Comparison of ENCODE assay signal across 28 cellular contexts in the genomic region with DNA sequence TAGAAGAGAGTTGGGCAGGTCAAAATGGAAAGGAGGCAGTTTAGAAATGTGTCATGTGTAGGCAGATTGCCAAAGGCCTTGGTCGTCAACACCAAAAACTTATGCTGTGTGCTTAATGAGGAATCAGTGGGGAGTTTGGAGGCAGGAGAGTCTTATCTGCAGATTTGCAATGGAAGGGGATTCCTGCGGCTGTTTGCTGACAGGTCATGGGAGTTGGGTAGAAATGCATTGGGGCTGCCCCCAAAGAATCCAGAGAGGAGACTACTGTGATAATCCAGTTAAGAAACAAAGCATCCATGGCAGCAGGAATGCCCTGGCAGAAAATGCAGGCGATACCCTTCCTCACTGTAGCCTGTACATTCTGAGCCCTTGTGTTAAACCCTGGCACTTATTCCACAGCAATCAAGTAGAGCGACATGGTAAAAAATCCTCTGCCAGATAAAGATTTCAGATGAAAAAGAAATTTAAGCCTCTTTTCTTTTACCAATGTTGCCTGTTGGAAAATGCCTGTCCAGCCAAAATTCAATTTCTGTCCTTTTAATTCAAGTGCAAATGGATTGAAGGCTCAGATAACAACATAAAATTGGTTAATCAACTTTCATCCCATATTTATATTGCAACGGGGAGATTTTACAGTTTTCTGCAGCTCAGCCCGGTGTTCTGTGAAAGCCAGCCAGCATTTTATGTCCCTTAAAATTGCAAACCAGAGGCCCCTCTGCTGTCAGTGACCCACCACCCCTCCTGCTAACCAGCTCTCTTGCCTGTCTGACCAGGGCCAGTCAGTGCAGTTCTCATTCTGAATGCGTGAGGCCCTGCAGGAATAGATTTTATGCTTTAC.
DNase-seq lines count a peak whose midpoint lies in the region; ATAC-seq and TF ChIP-seq lines count a peak whose summit lies in the region.
"Had no signal": no experiment of that assay in that cellular context is flagged by ENCODE, and none has a peak within 500 bp of the region (broad histone marks: within the 10 kb centered on the region; RNA-seq: fewer than 3 reads in every experiment).

No MANE protein-coding gene starts in this region.

- no peak overlapping the region for H3K56ac ChIP-seq in mesendoderm (ENCODE audit: low read length)

- H3K79me1 ChIP-seq in mesendoderm (ENCODE audit: low read length), result no peaks in the 10 kb centered on the region

- no peak overlapping the region for H2BK5ac ChIP-seq in mesendoderm (ENCODE audit: low read length)

- H3K4me3 Mint-ChIP-seq in CD8-positive, alpha-beta memory T cell, result no peak overlapping the region
- H3K4me3 Mint-ChIP-seq: activated CD4-positive, alpha-beta memory T cell treated with anti-CD3 and anti-CD28 coated beads, Interleukin-2, amount 10 ng/mL, durations not matched to agents 7 days and 5 days; activated T-helper 17 cell treated with anti-CD3 and anti-CD28 coated beads, Interleukin-2, amount 50 U/mL, for 72 hours; CD8-positive, alpha-beta T cell; central memory CD8-positive, alpha-beta T cell; IgD-negative memory B cell; T-helper 17 cell had no signal

- H3K27me3 ChIP-seq in A673 (replicated peaks; ENCODE audit: insufficient read depth, low read depth, low read length, poor library complexity) (no peaks in the 10 kb centered on the region), PC-3 (ENCODE audit: low read length) (no peaks in the 10 kb centered on the region), mesendoderm (ENCODE audit: insufficient read depth, low read length, poor library complexity) (no peaks in the 10 kb centered on the region), SJCRH30 (no peaks in the 10 kb centered on the region)
- no peaks in the 10 kb centered on the region for H3K27me3 ChIP-seq in CD8-positive, alpha-beta memory T cell (ENCODE audit: insufficient read depth, low read length, poor library complexity, severe bottlenecking)

- no peak overlapping the region for H4K5ac ChIP-seq in mesendoderm (ENCODE audit: low read length)

- peaks cover 0 to 4% (median 3%) of the 10 kb centered on the region in 5 donors for H3K9me3 Mint-ChIP-seq in CD8-positive, alpha-beta memory T cell
- H3K9me3 Mint-ChIP-seq: activated CD4-positive, alpha-beta memory T cell treated with anti-CD3 and anti-CD28 coated beads, Interleukin-2, amount 10 ng/mL, durations not matched to agents 7 days and 5 days; activated T-helper 17 cell treated with anti-CD3 and anti-CD28 coated beads, Interleukin-2, amount 50 U/mL, for 72 hours; CD8-positive, alpha-beta T cell; central memory CD8-positive, alpha-beta T cell had no signal

- H4K20me1 ChIP-seq in PC-3 (ENCODE audit: low read length), result no peaks in the 10 kb centered on the region

- no peaks in the 10 kb centered on the region for H3K4me1 Mint-ChIP-seq in CD8-positive, alpha-beta memory T cell
- H3K4me1 Mint-ChIP-seq: activated CD4-positive, alpha-beta memory T cell treated with anti-CD3 and anti-CD28 coated beads, Interleukin-2, amount 10 ng/mL, durations not matched to agents 7 days and 5 days; activated T-helper 17 cell treated with anti-CD3 and anti-CD28 coated beads, Interleukin-2, amount 50 U/mL, for 72 hours; central memory CD8-positive, alpha-beta T cell; IgD-negative memory B cell; T-helper 17 cell had no signal

- peaks cover 10% of the 10 kb centered on the region for H3K4me1 ChIP-seq in A673 (ENCODE audit: insufficient read depth, low read length, poor library complexity, severe bottlenecking)
- H3K4me1 ChIP-seq in PC-3 (ENCODE audit: insufficient read depth, low read length), result no peaks in the 10 kb centered on the region
- peaks cover 3% of the 10 kb centered on the region for H3K4me1 ChIP-seq in mesendoderm (ENCODE audit: control insufficient read depth, low read depth, low read length)
- H3K4me1 ChIP-seq in SJCRH30, result no peaks in the 10 kb centered on the region
- H3K4me1 ChIP-seq in CD8-positive, alpha-beta memory T cell (ENCODE audit: insufficient read depth, low read length), result no peaks in the 10 kb centered on the region
- H3K4me1 ChIP-seq: lower lobe of right lung had no signal

- WGBS in mesendoderm (ENCODE audit: extremely low coverage, insufficient coverage, low lambda C conversion rate), result no CpG with 5 or more reads among the region's 7 CpGs

- no peak overlapping the region for H2AFZ ChIP-seq in PC-3 (ENCODE audit: low read length)

- no peaks in the 10 kb centered on the region for H3K36me3 Mint-ChIP-seq in CD8-positive, alpha-beta memory T cell
- H3K36me3 Mint-ChIP-seq: CD8-positive, alpha-beta T cell; IgD-negative memory B cell had no signal

- BruUV-seq in A673 (replicated peaks; lab: Mats Ljungman, UMichigan) (no TSS peak), PC-3 (replicated peaks; lab: Mats Ljungman, UMichigan) (no TSS peak)

- no peak overlapping the region for H3K27ac Mint-ChIP-seq in CD8-positive, alpha-beta memory T cell
- H3K27ac Mint-ChIP-seq: activated CD4-positive, alpha-beta memory T cell treated with anti-CD3 and anti-CD28 coated beads, Interleukin-2, amount 10 ng/mL, durations not matched to agents 7 days and 5 days; activated T-helper 17 cell treated with anti-CD3 and anti-CD28 coated beads, Interleukin-2, amount 50 U/mL, for 72 hours; CD8-positive, alpha-beta T cell; IgD-negative memory B cell; T-helper 17 cell had no signal

- H3K4ac ChIP-seq in mesendoderm (ENCODE audit: low read depth, low read length), result no peak overlapping the region

- H3K36me3 ChIP-seq in A673 (ENCODE audit: insufficient read depth, low read length, poor library complexity, severe bottlenecking) (no peaks in the 10 kb centered on the region), PC-3 (ENCODE audit: low read depth, low read length) (no peaks in the 10 kb centered on the region), mesendoderm (ENCODE audit: control insufficient read depth, insufficient read depth, low read length) (no peaks in the 10 kb centered on the region), SJCRH30 (no peaks in the 10 kb centered on the region)
- no peaks in the 10 kb centered on the region for H3K36me3 ChIP-seq in CD8-positive, alpha-beta memory T cell (ENCODE audit: insufficient read depth, low read length)
- H3K36me3 ChIP-seq: lower lobe of right lung, thoracic aorta had no signal

- H3K4me3 ChIP-seq in A673 (ENCODE audit: low read depth, low read length, poor library complexity, severe bottlenecking) (no peak overlapping the region), PC-3 (ENCODE audit: low read length) (no peak overlapping the region), choroid plexus epithelial cell (ENCODE audit: low read depth, low read length) (no peak overlapping the region), mesendoderm (ENCODE audit: low read length) (no peak overlapping the region), SJCRH30 (no peak overlapping the region)
- H3K4me3 ChIP-seq in CD8-positive, alpha-beta memory T cell (ENCODE audit: low read length), result no peak overlapping the region
- H3K4me3 ChIP-seq: lower lobe of right lung, thoracic aorta had no signal

- POLR2A ChIA-PET in A673 (lab: Charles Lee; ENCODE audit: low non-redundant PET), result interaction anchor here (0.6 kb wide), 1 partner anchor 34 kb away, joined by 3 read pairs; no protein-coding TSS in a partner anchor
- POLR2A ChIA-PET in PC-3 (lab: Charles Lee; ENCODE audit: unreplicated experiment), result no interaction called here
- POLR2A ChIA-PET in CD8-positive, alpha-beta memory T cell (lab: Charles Lee), result no interaction called here

- no peak overlapping the region for H4K8ac ChIP-seq in mesendoderm (ENCODE audit: low read depth, low read length)

- no peak overlapping the region for H3K27ac ChIP-seq in A673 (ENCODE audit: low read depth, low read length, poor library complexity, severe bottlenecking)
- no peak overlapping the region for H3K27ac ChIP-seq in PC-3 (ENCODE audit: low read length)
- no peak overlapping the region for H3K27ac ChIP-seq in mesendoderm (ENCODE audit: low read depth, low read length)
- no peak overlapping the region for H3K27ac ChIP-seq in SJCRH30
- H3K27ac ChIP-seq in CD8-positive, alpha-beta memory T cell (ENCODE audit: low read depth, low read length), result no peak overlapping the region
- H3K27ac ChIP-seq: lower lobe of right lung, thoracic aorta had no signal

- no peak overlapping the region for H3K18ac ChIP-seq in mesendoderm (ENCODE audit: low read length)

- intact Hi-C loops in A673 (cut with micrococcal nuclease; ENCODE audit: unreplicated experiment) (no loop called here), PC-3 (cut with micrococcal nuclease) (no loop called here)

- no peak overlapping the region for H2BK120ac ChIP-seq in mesendoderm (ENCODE audit: low read depth, low read length)

- H3K79me2 ChIP-seq in PC-3 (ENCODE audit: low read length) (no peaks in the 10 kb centered on the region), mesendoderm (ENCODE audit: control insufficient read depth, insufficient read depth, low read length) (no peaks in the 10 kb centered on the region)

- CTCF ChIA-PET in A673 (lab: Charles Lee) (no interaction called here), PC-3 (lab: Charles Lee) (no interaction called here)
- CTCF ChIA-PET in CD8-positive, alpha-beta memory T cell (lab: Charles Lee), result no interaction called here

- no peak overlapping the region for H3K23ac ChIP-seq in mesendoderm (ENCODE audit: low read length)

- peaks cover 0 to 3% of the 10 kb centered on the region in 2 donors for H3K27me3 Mint-ChIP-seq in CD8-positive, alpha-beta memory T cell
- H3K27me3 Mint-ChIP-seq: activated CD4-positive, alpha-beta memory T cell treated with anti-CD3 and anti-CD28 coated beads, Interleukin-2, amount 10 ng/mL, durations not matched to agents 7 days and 5 days; central memory CD8-positive, alpha-beta T cell; IgD-negative memory B cell had no signal

- H3K9me3 ChIP-seq in A673 (ENCODE audit: low read depth, low read length, poor library complexity, severe bottlenecking) (no peaks in the 10 kb centered on the region), PC-3 (ENCODE audit: low read length) (no peaks in the 10 kb centered on the region), SJCRH30 (replicated peaks) (no peaks in the 10 kb centered on the region)
- no peaks in the 10 kb centered on the region for H3K9me3 ChIP-seq in CD8-positive, alpha-beta memory T cell (ENCODE audit: low read length)
- H3K9me3 ChIP-seq: lower lobe of right lung, thoracic aorta had no signal

- no peaks in the 10 kb centered on the region for H3K9me2 ChIP-seq in PC-3 (replicated peaks; ENCODE audit: low read length)

- no peaks in the 10 kb centered on the region for H3F3A ChIP-seq in PC-3 (ENCODE audit: low read length, unreplicated experiment)

- peak; percentile 25 for DNase-seq in A673 (ENCODE audit: low spot score)
- DNase-seq in PC-3, result peak; percentile 5
- DNase-seq in choroid plexus epithelial cell (ENCODE audit: low read depth), result peak; percentile 23
- peak; percentile 58 for DNase-seq in mesendoderm
- DNase-seq in SJCRH30, result no peak
- no peak for DNase-seq in CD8-positive, alpha-beta memory T cell
- DNase-seq in SW480 (ENCODE audit: low spot score), result no peak
- no peak for DNase-seq in nucleus accumbens (lab: John Stamatoyannopoulos, UW)
- DNase-seq: activated CD4-positive, alpha-beta memory T cell treated with anti-CD3 and anti-CD28 coated beads, Interleukin-2, amount 10 ng/mL, durations not matched to agents 7 days and 5 days; activated CD4-positive, alpha-beta T cell treated with anti-CD3 and anti-CD28 coated beads for 1 hour; activated naive CD4-positive, alpha-beta T cell treated with anti-CD3 and anti-CD28 coated beads, Interleukin-2, amount 50 U/mL, for 16 hours; CD8-positive, alpha-beta T cell; H7; head of caudate nucleus; kidney; lower lobe of right lung; NCI-H1092; NCI-H1694 treated with DMSO at 0.1 percent for 48 hours; NCI-H748 treated with DMSO at 0.1 percent for 48 hours; posterior cingulate gyrus; RPMI8226; stimulated activated CD4-positive, alpha-beta T cell treated with anti-CD3 and anti-CD28 coated beads, Interleukin-15, amount 100 ng/mL, for 24 hours; stimulated activated naive CD8-positive, alpha-beta T cell treated with anti-CD3 and anti-CD28 coated beads, Interleukin-15, Interleukin-2, amounts not matched to agents 100 U/mL and 50 U/mL, for 24 hours; T-helper 17 cell had no signal

- H2BK15ac ChIP-seq in mesendoderm (replicated peaks; ENCODE audit: low read depth), result no peak overlapping the region

- ATAC-seq in PC-3, result no peak
- ATAC-seq: activated T-helper 17 cell treated with anti-CD3 and anti-CD28 coated beads, Interleukin-2, amount 50 U/mL, for 72 hours; CD8-positive, alpha-beta T cell; lower lobe of right lung; stimulated activated naive CD8-positive, alpha-beta T cell treated with anti-CD3 and anti-CD28 coated beads, Interleukin-15, Interleukin-2, amounts not matched to agents 100 U/mL and 50 U/mL, for 24 hours; T-helper 17 cell had no signal

- H3K9ac ChIP-seq in PC-3 (ENCODE audit: low read length) (no peak overlapping the region), mesendoderm (ENCODE audit: low read length) (no peak overlapping the region)

- no peak overlapping the region for H2AK5ac ChIP-seq in mesendoderm (ENCODE audit: low read length)

- H3K4me2 ChIP-seq in PC-3 (ENCODE audit: low read length) (no peak overlapping the region), mesendoderm (ENCODE audit: low read length) (no peak overlapping the region)

- no peak for TF ChIP-seq CTCF in A673 (conservative IDR thresholded peaks at IDR 0.05; ENCODE audit: low read depth, low read length)
- TF ChIP-seq CTCF in PC-3 (conservative IDR thresholded peaks at IDR 0.05; ENCODE audit: low read depth, low read length), result no peak
- no peak for TF ChIP-seq CTCF in choroid plexus epithelial cell (conservative IDR thresholded peaks at IDR 0.05; ENCODE audit: low read depth, low read length)

Comparison
In these comparisons a context has a peak if more than half of its experiments do, and no peak if none do; other contexts are left out.
1. DNase-seq: peak in A673 (single experiment), PC-3 (single experiment), choroid plexus epithelial cell (single experiment) and mesendoderm (single experiment); none in SJCRH30 (0 of 2), CD8-positive, alpha-beta memory T cell (0 of 5), SW480 (single experiment) and nucleus accumbens (0 of 56).